12 cellular contexts compared by ENCODE assay signal in the genomic region with DNA sequence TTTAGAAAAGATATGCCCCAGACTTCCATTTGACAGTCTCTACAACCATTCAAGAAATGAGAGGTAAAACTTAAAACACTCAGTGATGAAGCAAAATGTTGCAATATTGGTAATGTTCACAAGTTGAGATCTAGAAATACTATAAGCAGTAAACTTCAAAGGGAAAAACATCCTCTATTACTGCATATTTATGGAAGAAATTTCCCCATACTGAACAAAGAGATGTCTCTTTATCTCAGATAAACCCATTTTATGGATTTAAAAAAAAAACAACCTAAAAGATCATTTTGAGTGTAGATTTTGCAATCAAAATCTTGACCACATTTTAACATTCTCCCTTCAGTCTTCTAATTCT.
DNase-seq lines count a peak whose midpoint lies in the region; ATAC-seq and TF ChIP-seq lines count a peak whose summit lies in the region.
"Had no signal": no experiment of that assay in that cellular context is flagged by ENCODE, and none has a peak within 500 bp of the region (broad histone marks: within the 10 kb centered on the region; RNA-seq: fewer than 3 reads in every experiment).

No MANE protein-coding gene starts in this region.

- H3K36me3 Mint-ChIP-seq in CD8-positive, alpha-beta T cell = peaks cover 23% of the 10 kb centered on the region
- no peaks in the 10 kb centered on the region for H3K36me3 Mint-ChIP-seq in GM23338 (ENCODE audit: low read depth)
- peaks cover 18% of the 10 kb centered on the region for H3K36me3 Mint-ChIP-seq in activated T-helper 17 cell treated with anti-CD3 and anti-CD28 coated beads, Interleukin-2, amount 50 U/mL, for 72 hours (ENCODE audit: low read depth)
- peaks cover 20% of the 10 kb centered on the region for H3K36me3 Mint-ChIP-seq in natural killer cell treated with Interleukin-12 subunit alpha and Interleukin-12 subunit beta and Interleukin-15 and Interleukin-18, amount 100 ng/mL, for 72 hours
- H3K36me3 Mint-ChIP-seq in HFFc6 (ENCODE audit: low read depth) = no peaks in the 10 kb centered on the region

- POLR2A ChIA-PET in CD8-positive, alpha-beta T cell (lab: Charles Lee) = interaction anchor here (0.6 to 1.3 kb wide), 4 partner anchors 11 to 178 kb away, joined by 3 to 6 read pairs (median 4); partner anchors contain the start of gene TAB2

- CTCF ChIA-PET in CD8-positive, alpha-beta T cell (lab: Charles Lee) = interaction anchor here (1.0 to 1.1 kb wide), 2 partner anchors 9 to 11 kb away, joined by 3 to 4 read pairs; no protein-coding TSS in a partner anchor

- peak overlapping the region; percentile 89 for H2AFZ ChIP-seq in GM23338

- peak overlapping the region; percentile 65 for H3K27ac ChIP-seq in CD8-positive, alpha-beta T cell (ENCODE audit: low read depth, low read length)
- H3K27ac ChIP-seq in GM23338 (ENCODE audit: low read depth) = no peak overlapping the region
- H3K27ac ChIP-seq: SK-N-MC had no signal

- H3K27me3 ChIP-seq in CD8-positive, alpha-beta T cell (ENCODE audit: insufficient read depth, low read length) = no peaks in the 10 kb centered on the region
- no peaks in the 10 kb centered on the region for H3K27me3 ChIP-seq in GM23338 (ENCODE audit: insufficient read depth)
- H3K27me3 ChIP-seq: pancreas had no signal

- H3K36me3 ChIP-seq in CD8-positive, alpha-beta T cell (ENCODE audit: insufficient read depth, low read length) = no peaks in the 10 kb centered on the region
- H3K36me3 ChIP-seq in GM23338 (ENCODE audit: insufficient read depth) = no peaks in the 10 kb centered on the region
- H3K36me3 ChIP-seq: pancreas had no signal

- H3K9me2 ChIP-seq in GM23338 (ENCODE audit: insufficient read depth) = no peaks in the 10 kb centered on the region

- H3K4me1 ChIP-seq in CD8-positive, alpha-beta T cell (ENCODE audit: insufficient read depth, low read length) = peaks cover 26% of the 10 kb centered on the region
- no peaks in the 10 kb centered on the region for H3K4me1 ChIP-seq in GM23338 (ENCODE audit: insufficient read depth)

- H3K79me2 ChIP-seq in GM23338 (replicated peaks; ENCODE audit: insufficient read depth) = no peaks in the 10 kb centered on the region

- H3K9me3 ChIP-seq in CD8-positive, alpha-beta T cell (ENCODE audit: low read length) = peaks cover 4% of the 10 kb centered on the region
- H3K9me3 ChIP-seq: pancreas had no signal

- ATAC-seq in CD8-positive, alpha-beta T cell = no peak
- no peak for ATAC-seq in GM23338
- peak; percentile 2 for ATAC-seq in activated T-helper 17 cell treated with anti-CD3 and anti-CD28 coated beads, Interleukin-2, amount 50 U/mL, for 72 hours (replicated peaks)
- ATAC-seq in natural killer cell treated with Interleukin-12 subunit alpha and Interleukin-12 subunit beta and Interleukin-15 and Interleukin-18, amount 100 ng/mL, for 72 hours = peak; percentile 24 to 56
- ATAC-seq in GM19035 (IDR thresholded peaks at IDR 0.05; ENCODE audit: unreplicated experiment) = no peak

- peaks cover 13% of the 10 kb centered on the region for H3K9me3 Mint-ChIP-seq in CD8-positive, alpha-beta T cell
- no peaks in the 10 kb centered on the region for H3K9me3 Mint-ChIP-seq in GM23338
- H3K9me3 Mint-ChIP-seq in activated T-helper 17 cell treated with anti-CD3 and anti-CD28 coated beads, Interleukin-2, amount 50 U/mL, for 72 hours = no peaks in the 10 kb centered on the region
- no peaks in the 10 kb centered on the region for H3K9me3 Mint-ChIP-seq in natural killer cell treated with Interleukin-12 subunit alpha and Interleukin-12 subunit beta and Interleukin-15 and Interleukin-18, amount 100 ng/mL, for 72 hours
- no peaks in the 10 kb centered on the region for H3K9me3 Mint-ChIP-seq in HFFc6

- no peaks in the 10 kb centered on the region for H3K27me3 Mint-ChIP-seq in CD8-positive, alpha-beta T cell (ENCODE audit: low read depth)
- H3K27me3 Mint-ChIP-seq in GM23338 (ENCODE audit: insufficient read depth, low read depth, poor library complexity) (no peaks in the 10 kb centered on the region), HFFc6 (ENCODE audit: insufficient read depth) (peaks cover 4% of the 10 kb centered on the region; the same call in 1 of the 2 replicates)
- H3K27me3 Mint-ChIP-seq in activated T-helper 17 cell treated with anti-CD3 and anti-CD28 coated beads, Interleukin-2, amount 50 U/mL, for 72 hours = no peaks in the 10 kb centered on the region
- no peaks in the 10 kb centered on the region for H3K27me3 Mint-ChIP-seq in natural killer cell treated with Interleukin-12 subunit alpha and Interleukin-12 subunit beta and Interleukin-15 and Interleukin-18, amount 100 ng/mL, for 72 hours

- DNase-seq in CD8-positive, alpha-beta T cell = no peak
- no peak for DNase-seq in GM23338 (ENCODE audit: low spot score)
- DNase-seq in natural killer cell treated with Interleukin-12 subunit alpha and Interleukin-12 subunit beta and Interleukin-15 and Interleukin-18, amount 100 ng/mL, for 72 hours (ENCODE audit: low spot score) = no peak
- DNase-seq in activated gamma-delta T cell (lab: John Stamatoyannopoulos, UW) = no peak
- no peak for DNase-seq in HFFc6
- DNase-seq: C1 segment of cervical spinal cord, dermis blood vessel endothelial cell, NCI-H1436, pancreas had no signal

- TF ChIP-seq CTCF in CD8-positive, alpha-beta T cell (IDR thresholded peaks at IDR 0.05) = no peak
- TF ChIP-seq CTCF in GM23338 (conservative IDR thresholded peaks at IDR 0.05; ENCODE audit: low read depth in 2 of 2) (no peak), HFFc6 (IDR thresholded peaks at IDR 0.05) (no peak)

- peak overlapping the region; percentile 71 for H3K4me3 Mint-ChIP-seq in CD8-positive, alpha-beta T cell
- H3K4me3 Mint-ChIP-seq in GM23338 (no peak overlapping the region), HFFc6 (no peak overlapping the region)
- H3K4me3 Mint-ChIP-seq in activated T-helper 17 cell treated with anti-CD3 and anti-CD28 coated beads, Interleukin-2, amount 50 U/mL, for 72 hours = peak overlapping the region; percentile 81
- H3K4me3 Mint-ChIP-seq in natural killer cell treated with Interleukin-12 subunit alpha and Interleukin-12 subunit beta and Interleukin-15 and Interleukin-18, amount 100 ng/mL, for 72 hours = peak overlapping the region; percentile 85

- no peaks in the 10 kb centered on the region for H3F3A ChIP-seq in GM23338 (replicated peaks; ENCODE audit: low read depth)

- peak overlapping the region; percentile 98 for H3K27ac Mint-ChIP-seq in CD8-positive, alpha-beta T cell
- no peak overlapping the region for H3K27ac Mint-ChIP-seq in GM23338
- peak overlapping the region; percentile 99 for H3K27ac Mint-ChIP-seq in activated T-helper 17 cell treated with anti-CD3 and anti-CD28 coated beads, Interleukin-2, amount 50 U/mL, for 72 hours
- H3K27ac Mint-ChIP-seq in natural killer cell treated with Interleukin-12 subunit alpha and Interleukin-12 subunit beta and Interleukin-15 and Interleukin-18, amount 100 ng/mL, for 72 hours = peak overlapping the region; percentile 95 to 99
- no peak overlapping the region for H3K27ac Mint-ChIP-seq in HFFc6

- H3K4me1 Mint-ChIP-seq in CD8-positive, alpha-beta T cell (ENCODE audit: low read depth) = peaks cover 36% of the 10 kb centered on the region
- H3K4me1 Mint-ChIP-seq in GM23338 (no peaks in the 10 kb centered on the region), HFFc6 (ENCODE audit: low read depth) (no peaks in the 10 kb centered on the region)
- H3K4me1 Mint-ChIP-seq in activated T-helper 17 cell treated with anti-CD3 and anti-CD28 coated beads, Interleukin-2, amount 50 U/mL, for 72 hours = peaks cover 36% of the 10 kb centered on the region
- peaks cover 31 to 36% of the 10 kb centered on the region in 2 donors for H3K4me1 Mint-ChIP-seq in natural killer cell treated with Interleukin-12 subunit alpha and Interleukin-12 subunit beta and Interleukin-15 and Interleukin-18, amount 100 ng/mL, for 72 hours (ENCODE audit: low read depth in 2 of 2)

- H3K4me2 ChIP-seq in GM23338 = no peak overlapping the region

- intact Hi-C loops in CD8-positive, alpha-beta T cell (cut with DNase I, micrococcal nuclease) = loop anchor here (2.0 to 5.0 kb wide), 4 partner anchors 13 to 177 kb away; partner anchors contain the start of gene TAB2 (in 1 of the 2)

- no peaks in the 10 kb centered on the region for H4K20me1 ChIP-seq in GM23338 (replicated peaks; ENCODE audit: insufficient read depth)

- no peak overlapping the region for H3K4me3 ChIP-seq in CD8-positive, alpha-beta T cell (ENCODE audit: low read depth, low read length)
- H3K4me3 ChIP-seq in GM23338 = no peak overlapping the region
- H3K4me3 ChIP-seq: pancreas, SK-N-MC had no signal

TF ChIP-seq in GM23338, 12 proteins besides CTCF, POLR2A, EP300 and RAD21 (continues in another document):
- TF ChIP-seq ZNF331 (CRISPR knock-in tag; IDR thresholded peaks at IDR 0.05; ENCODE audit: low read depth) (no peak), ZNF114 (CRISPR knock-in tag; IDR thresholded peaks at IDR 0.05) (no peak), POLR2AphosphoS5 (IDR thresholded peaks at IDR 0.05; ENCODE audit: low read depth) (no peak)
- TF ChIP-seq, protein P1, sequence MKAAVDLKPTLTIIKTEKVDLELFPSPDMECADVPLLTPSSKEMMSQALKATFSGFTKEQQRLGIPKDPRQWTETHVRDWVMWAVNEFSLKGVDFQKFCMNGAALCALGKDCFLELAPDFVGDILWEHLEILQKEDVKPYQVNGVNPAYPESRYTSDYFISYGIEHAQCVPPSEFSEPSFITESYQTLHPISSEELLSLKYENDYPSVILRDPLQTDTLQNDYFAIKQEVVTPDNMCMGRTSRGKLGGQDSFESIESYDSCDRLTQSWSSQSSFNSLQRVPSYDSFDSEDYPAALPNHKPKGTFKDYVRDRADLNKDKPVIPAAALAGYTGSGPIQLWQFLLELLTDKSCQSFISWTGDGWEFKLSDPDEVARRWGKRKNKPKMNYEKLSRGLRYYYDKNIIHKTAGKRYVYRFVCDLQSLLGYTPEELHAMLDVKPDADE (IDR thresholded peaks at IDR 0.05) = no peak

Comparison
In these comparisons a context has a peak if more than half of its experiments do, and no peak if none do; other contexts are left out.
1. ATAC-seq: peak in activated T-helper 17 cell treated with anti-CD3 and anti-CD28 coated beads, Interleukin-2, amount 50 U/mL, for 72 hours (single experiment) and natural killer cell treated with Interleukin-12 subunit alpha and Interleukin-12 subunit beta and Interleukin-15 and Interleukin-18, amount 100 ng/mL, for 72 hours (2 of 2); none in CD8-positive, alpha-beta T cell (single experiment), GM23338 (single experiment) and GM19035 (single experiment).
2. H3K27ac Mint-ChIP-seq: peak in CD8-positive, alpha-beta T cell (single experiment), activated T-helper 17 cell treated with anti-CD3 and anti-CD28 coated beads, Interleukin-2, amount 50 U/mL, for 72 hours (single experiment) and natural killer cell treated with Interleukin-12 subunit alpha and Interleukin-12 subunit beta and Interleukin-15 and Interleukin-18, amount 100 ng/mL, for 72 hours (2 of 2); none in GM23338 (single experiment) and HFFc6 (single experiment).
3. H3K4me3 Mint-ChIP-seq: peak in CD8-positive, alpha-beta T cell (single experiment), activated T-helper 17 cell treated with anti-CD3 and anti-CD28 coated beads, Interleukin-2, amount 50 U/mL, for 72 hours (single experiment) and natural killer cell treated with Interleukin-12 subunit alpha and Interleukin-12 subunit beta and Interleukin-15 and Interleukin-18, amount 100 ng/mL, for 72 hours (single experiment); none in GM23338 (single experiment) and HFFc6 (single experiment).